In the genomic region with DNA sequence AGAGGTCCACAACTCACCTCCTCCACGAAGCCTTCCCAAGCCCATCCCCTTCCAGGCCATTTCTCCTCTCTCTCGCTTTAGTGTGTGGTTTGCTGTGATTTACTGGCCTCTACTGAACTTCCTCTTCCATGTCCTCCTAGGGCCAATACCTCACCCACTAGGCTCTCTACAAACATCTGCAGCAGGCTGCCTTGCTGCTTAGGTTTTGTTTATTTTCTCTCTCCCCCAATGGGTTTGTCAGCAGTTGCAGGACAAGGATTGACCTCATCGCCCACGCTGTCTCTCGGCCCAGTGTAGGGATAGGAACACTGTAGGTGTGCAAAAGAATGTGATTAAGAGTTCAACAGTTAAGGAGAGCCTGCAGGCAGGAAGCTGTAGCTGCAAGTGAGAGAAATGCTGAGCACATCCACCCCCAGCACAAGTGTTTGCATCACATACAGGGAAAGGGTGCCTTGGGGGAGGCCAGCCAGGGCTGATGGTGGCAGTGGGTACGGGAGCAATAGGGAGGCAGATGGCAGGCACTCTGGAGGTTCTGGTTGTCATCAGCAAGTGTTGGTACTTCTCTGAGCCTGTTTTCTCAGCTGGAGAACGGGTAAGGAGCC, we compare ENCODE assay signal across 9 cellular contexts. TPM values are rescaled to one million over a fixed set of nuclear protein-coding genes. Genes with fewer than 3 reads are reported as not detected.
DNase-seq lines count a peak whose midpoint lies in the region; ATAC-seq and TF ChIP-seq lines count a peak whose summit lies in the region.
"Had no signal": no experiment of that assay in that cellular context is flagged by ENCODE, and none has a peak within 500 bp of the region (broad histone marks: within the 10 kb centered on the region; RNA-seq: fewer than 3 reads in every experiment).

No MANE protein-coding gene starts in this region.

- DNase-seq in NCI-H82 (lab: John Stamatoyannopoulos, UW) (peak; percentile 23), NCI-H82 treated with DMSO at 0.1 percent for 48 hours (lab: John Stamatoyannopoulos, UW; ENCODE audit: unreplicated experiment) (no peak), activated B cell treated with CpG ODN at 0.5 μM for 24 hours (no peak), glomerular visceral epithelial cell (ENCODE audit: extremely low spot score) (peak; percentile 30), smooth muscle cell of the brain vasculature (ENCODE audit: low read depth, low spot score) (peak; percentile 85), NCI-H446 treated with DMSO at 0.1 percent for 48 hours (lab: John Stamatoyannopoulos, UW) (no peak), NCI-H2029 (lab: John Stamatoyannopoulos, UW) (no peak)

- H3K4me3 Mint-ChIP-seq in activated B cell treated with CpG ODN at 0.5 μM for 24 hours = peak overlapping the region; percentile 66

- H3K9me3 Mint-ChIP-seq in activated B cell treated with CpG ODN at 0.5 μM for 24 hours = peaks cover 5% of the 10 kb centered on the region

- H3K36me3 Mint-ChIP-seq in activated B cell treated with CpG ODN at 0.5 μM for 24 hours (ENCODE audit: low read depth) = no peaks in the 10 kb centered on the region

- peak overlapping the region; percentile 44 for H3K27ac Mint-ChIP-seq in activated B cell treated with CpG ODN at 0.5 μM for 24 hours

- POLR2A ChIA-PET in activated B cell treated with CpG ODN at 0.5 μM for 24 hours (lab: Charles Lee) = interaction anchor here (1.9 kb wide), 1 partner anchor 113 kb away, joined by 5 read pairs; no protein-coding TSS in a partner anchor

- no peak for TF ChIP-seq CTCF in activated B cell treated with CpG ODN at 0.5 μM for 24 hours (IDR thresholded peaks at IDR 0.05)

- no peak for ATAC-seq in activated B cell treated with CpG ODN at 0.5 μM for 24 hours (ENCODE audit: low read depth)
- ATAC-seq in GM18870 (IDR thresholded peaks at IDR 0.05; ENCODE audit: unreplicated experiment) = no peak

- CTCF ChIA-PET in activated B cell treated with CpG ODN at 0.5 μM for 24 hours (lab: Charles Lee) = no interaction called here

- peaks cover 20% of the 10 kb centered on the region for H3K4me1 Mint-ChIP-seq in activated B cell treated with CpG ODN at 0.5 μM for 24 hours

- H3K27me3 Mint-ChIP-seq in activated B cell treated with CpG ODN at 0.5 μM for 24 hours = peaks cover 3% of the 10 kb centered on the region

- intact Hi-C loops in activated B cell treated with CpG ODN at 0.5 μM for 24 hours (cut with micrococcal nuclease) = loop anchor here (5.0 kb wide), 3 partner anchors 229 to 689 kb away; partner anchors contain the start of genes RAB1B, SLC29A2 and SPTBN2

RNA-seq across cellular contexts. Expression of gene PC, which starts 1.4 kb away (rescaled TPM):
- total RNA-seq in activated B cell treated with CpG ODN at 0.5 μM for 24 hours = 4.3 and 5.0 TPM in 2 replicates

RNA-seq across cellular contexts. Expression of gene C11orf86, which starts 18.3 kb away (rescaled TPM):
- not detected in 2 replicates for total RNA-seq in activated B cell treated with CpG ODN at 0.5 μM for 24 hours
- total RNA-seq: mononuclear cell had no signal

Comparison
In these comparisons a context has a peak if more than half of its experiments do, and no peak if none do; other contexts are left out.
1. DNase-seq: peak in NCI-H82 (single experiment), glomerular visceral epithelial cell (single experiment) and smooth muscle cell of the brain vasculature (single experiment); none in NCI-H82 treated with DMSO at 0.1 percent for 48 hours (single experiment), activated B cell treated with CpG ODN at 0.5 μM for 24 hours (single experiment), NCI-H446 treated with DMSO at 0.1 percent for 48 hours (single experiment) and NCI-H2029 (single experiment).